ENCODE assay signal across 16 cellular contexts in the genomic region with DNA sequence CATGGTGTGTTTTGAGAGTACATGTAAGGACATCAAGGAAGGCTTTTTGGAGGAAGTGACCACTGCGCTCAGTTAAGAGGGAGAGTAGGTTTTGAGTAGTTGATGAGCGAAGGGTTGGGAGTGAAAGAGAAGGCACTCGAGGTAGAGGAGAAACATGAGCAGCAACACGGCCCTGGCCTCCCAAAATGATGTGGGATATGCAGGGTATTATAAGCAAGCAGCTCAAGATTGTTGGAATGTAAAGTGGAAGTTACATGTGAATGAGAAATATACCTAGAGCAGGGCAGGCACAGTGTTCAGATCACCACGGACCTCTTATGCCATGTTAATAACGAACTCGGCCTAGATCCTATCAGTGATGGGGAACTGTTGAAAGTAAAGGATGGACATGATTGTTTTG. TPM values are rescaled to one million over a fixed set of nuclear protein-coding genes. Genes with fewer than 3 reads are reported as not detected.
DNase-seq lines count a peak whose midpoint lies in the region; ATAC-seq and TF ChIP-seq lines count a peak whose summit lies in the region.
"Had no signal": no experiment of that assay in that cellular context is flagged by ENCODE, and none has a peak within 500 bp of the region (broad histone marks: within the 10 kb centered on the region; RNA-seq: fewer than 3 reads in every experiment).

No MANE protein-coding gene starts in this region.

- no peaks in the 10 kb centered on the region for H3K9me3 ChIP-seq in neutrophil

- peaks cover 22% of the 10 kb centered on the region for H3K36me3 Mint-ChIP-seq in activated CD4-positive, alpha-beta T cell treated with anti-CD3 and anti-CD28 coated beads, Interleukin-2, amount 10 ng/mL, durations not matched to agents 24 days and 14 days (ENCODE audit: low read depth)
- peaks cover 13% of the 10 kb centered on the region for H3K36me3 Mint-ChIP-seq in IgD-negative memory B cell
- H3K36me3 Mint-ChIP-seq in activated T-helper 2 cell treated with anti-CD3 and anti-CD28 coated beads, Interferon-gamma antibody, Interleukin-2, Interleukin-4, amounts not matched to agents 10 μg/mL and 5 μg/mL and 100 μg/mL, durations not matched to agents 14 hours and 24 hours and 36 hours (ENCODE audit: low read depth), result peaks cover 22% of the 10 kb centered on the region
- H3K36me3 Mint-ChIP-seq: brain had no signal

- peaks cover 52 to 70% of the 10 kb centered on the region in 2 experiments for H3K4me1 ChIP-seq in neutrophil (ENCODE audit: control insufficient read depth in 1 of 2, insufficient read depth in 1 of 2, low read depth in 1 of 2, low read length in 1 of 2)

- H3K27me3 Mint-ChIP-seq in activated CD4-positive, alpha-beta T cell treated with anti-CD3 and anti-CD28 coated beads, Interleukin-2, amount 10 ng/mL, durations not matched to agents 24 days and 14 days, result no peaks in the 10 kb centered on the region
- H3K27me3 Mint-ChIP-seq in IgD-negative memory B cell, result no peaks in the 10 kb centered on the region
- no peaks in the 10 kb centered on the region for H3K27me3 Mint-ChIP-seq in activated T-helper 2 cell treated with anti-CD3 and anti-CD28 coated beads, Interferon-gamma antibody, Interleukin-2, Interleukin-4, amounts not matched to agents 10 μg/mL and 5 μg/mL and 100 μg/mL, durations not matched to agents 14 hours and 24 hours and 36 hours (ENCODE audit: low read depth)
- H3K27me3 Mint-ChIP-seq: brain had no signal

- DNase-seq in activated CD4-positive, alpha-beta T cell treated with anti-CD3 and anti-CD28 coated beads, Interleukin-2, amount 10 ng/mL, durations not matched to agents 24 days and 14 days, result peak; percentile 63
- DNase-seq in activated CD4-positive, alpha-beta T cell treated with anti-CD3 and anti-CD28 coated beads for 4 hours, result no peak
- no peak for DNase-seq in activated T-helper 2 cell treated with anti-CD3 and anti-CD28 coated beads, Interferon-gamma antibody, Interleukin-2, Interleukin-4, amounts not matched to agents 10 μg/mL and 5 μg/mL and 100 μg/mL, durations not matched to agents 14 hours and 24 hours and 36 hours (ENCODE audit: low spot score)
- DNase-seq in NCI-H2107 (lab: John Stamatoyannopoulos, UW) (no peak), AG20443 (ENCODE audit: low spot score) (no peak)
- DNase-seq: left colon; NCI-H1694; NCI-H510A treated with DMSO at 0.1 percent for 48 hours; stimulated activated CD4-positive, alpha-beta T cell treated with anti-CD3 and anti-CD28 coated beads, Interleukin-12 subunit alpha, Interleukin-12 subunit beta, amount 100 ng/mL, for 4 hours had no signal

- peak overlapping the region; percentile 68 for H3K27ac Mint-ChIP-seq in activated CD4-positive, alpha-beta T cell treated with anti-CD3 and anti-CD28 coated beads, Interleukin-2, amount 10 ng/mL, durations not matched to agents 24 days and 14 days
- H3K27ac Mint-ChIP-seq in IgD-negative memory B cell, result peak overlapping the region; percentile 55 to 86 (median 82)
- peak overlapping the region; percentile 58 for H3K27ac Mint-ChIP-seq in activated T-helper 2 cell treated with anti-CD3 and anti-CD28 coated beads, Interferon-gamma antibody, Interleukin-2, Interleukin-4, amounts not matched to agents 10 μg/mL and 5 μg/mL and 100 μg/mL, durations not matched to agents 14 hours and 24 hours and 36 hours
- H3K27ac Mint-ChIP-seq: brain, progenitor cell of endocrine pancreas had no signal

- peaks cover 3% of the 10 kb centered on the region for H3K9me3 Mint-ChIP-seq in activated CD4-positive, alpha-beta T cell treated with anti-CD3 and anti-CD28 coated beads, Interleukin-2, amount 10 ng/mL, durations not matched to agents 24 days and 14 days
- no peaks in the 10 kb centered on the region for H3K9me3 Mint-ChIP-seq in IgD-negative memory B cell
- H3K9me3 Mint-ChIP-seq in activated T-helper 2 cell treated with anti-CD3 and anti-CD28 coated beads, Interferon-gamma antibody, Interleukin-2, Interleukin-4, amounts not matched to agents 10 μg/mL and 5 μg/mL and 100 μg/mL, durations not matched to agents 14 hours and 24 hours and 36 hours, result no peaks in the 10 kb centered on the region
- H3K9me3 Mint-ChIP-seq: brain had no signal

- intact Hi-C loops in activated CD4-positive, alpha-beta T cell treated with anti-CD3 and anti-CD28 coated beads, Interleukin-2, amount 10 ng/mL, durations not matched to agents 24 days and 14 days (cut with micrococcal nuclease), result loop anchor here (5.0 to 10.0 kb wide), 2 partner anchors 34 to 581 kb away; no protein-coding TSS in a partner anchor
- intact Hi-C loops in activated T-helper 2 cell treated with anti-CD3 and anti-CD28 coated beads, Interferon-gamma antibody, Interleukin-2, Interleukin-4, amounts not matched to agents 10 μg/mL and 5 μg/mL and 100 μg/mL, durations not matched to agents 14 hours and 24 hours and 36 hours (cut with micrococcal nuclease), result loop anchor here (5.0 kb wide), 2 partner anchors 576 to 919 kb away; partner anchors contain the start of gene STRAP

- H3K4me3 Mint-ChIP-seq in activated CD4-positive, alpha-beta T cell treated with anti-CD3 and anti-CD28 coated beads, Interleukin-2, amount 10 ng/mL, durations not matched to agents 24 days and 14 days, result peak overlapping the region; percentile 31
- H3K4me3 Mint-ChIP-seq in IgD-negative memory B cell, result peak overlapping the region in 1 of 4 donors; percentile 11
- H3K4me3 Mint-ChIP-seq in activated T-helper 2 cell treated with anti-CD3 and anti-CD28 coated beads, Interferon-gamma antibody, Interleukin-2, Interleukin-4, amounts not matched to agents 10 μg/mL and 5 μg/mL and 100 μg/mL, durations not matched to agents 14 hours and 24 hours and 36 hours (ENCODE audit: low read depth), result peak overlapping the region; percentile 3
- H3K4me3 Mint-ChIP-seq: brain had no signal

- no peak overlapping the region for H3K4me3 ChIP-seq in neutrophil (ENCODE audit: low read depth in 1 of 2, low read length in 1 of 2)

- H3K27ac ChIP-seq in neutrophil, result peak overlapping the region; percentile 95

- ATAC-seq in GM18520 (IDR thresholded peaks at IDR 0.05; ENCODE audit: unreplicated experiment), result no peak
- ATAC-seq: activated CD4-positive, CD25-positive, alpha-beta regulatory T cell treated with anti-CD3 and anti-CD28 coated beads, Interleukin-2, amount 50 U/mL, for 24 hours; left colon had no signal

- H3K36me3 ChIP-seq in neutrophil, result peaks cover under 1% of the 10 kb centered on the region

- no peaks in the 10 kb centered on the region for H3K27me3 ChIP-seq in neutrophil

- no peak for TF ChIP-seq CTCF in neutrophil (IDR thresholded peaks at IDR 0.05)

- H3K4me1 Mint-ChIP-seq in activated CD4-positive, alpha-beta T cell treated with anti-CD3 and anti-CD28 coated beads, Interleukin-2, amount 10 ng/mL, durations not matched to agents 24 days and 14 days, result peaks cover 37% of the 10 kb centered on the region
- peaks cover 19 to 34% (median 25%) of the 10 kb centered on the region in 3 donors for H3K4me1 Mint-ChIP-seq in IgD-negative memory B cell
- H3K4me1 Mint-ChIP-seq in activated T-helper 2 cell treated with anti-CD3 and anti-CD28 coated beads, Interferon-gamma antibody, Interleukin-2, Interleukin-4, amounts not matched to agents 10 μg/mL and 5 μg/mL and 100 μg/mL, durations not matched to agents 14 hours and 24 hours and 36 hours (ENCODE audit: low read depth), result peaks cover 37% of the 10 kb centered on the region

RNA-seq across cellular contexts. Expression of gene ARHGDIB, which starts 2.1 kb away (rescaled TPM):
- total RNA-seq in activated CD4-positive, alpha-beta T cell treated with anti-CD3 and anti-CD28 coated beads, Interleukin-2, amount 10 ng/mL, durations not matched to agents 24 days and 14 days, result 452 TPM in 2 replicates
- 2,289 TPM for polyA plus RNA-seq in IgD-negative memory B cell
- total RNA-seq in activated T-helper 2 cell treated with anti-CD3 and anti-CD28 coated beads, Interferon-gamma antibody, Interleukin-2, Interleukin-4, amounts not matched to agents 10 μg/mL and 5 μg/mL and 100 μg/mL, durations not matched to agents 14 hours and 24 hours and 36 hours, result 535 and 561 TPM in 2 replicates

RNA-seq across cellular contexts. Expression of gene PDE6H, which starts 9.3 kb away (rescaled TPM):
- total RNA-seq in activated CD4-positive, alpha-beta T cell treated with anti-CD3 and anti-CD28 coated beads, Interleukin-2, amount 10 ng/mL, durations not matched to agents 24 days and 14 days, result not detected in 2 replicates
- polyA plus RNA-seq in IgD-negative memory B cell, result not detected
- total RNA-seq in activated T-helper 2 cell treated with anti-CD3 and anti-CD28 coated beads, Interferon-gamma antibody, Interleukin-2, Interleukin-4, amounts not matched to agents 10 μg/mL and 5 μg/mL and 100 μg/mL, durations not matched to agents 14 hours and 24 hours and 36 hours, result not detected in 2 replicates
- total RNA-seq: left colon, LHCN-M2, progenitor cell of endocrine pancreas had no signal

RNA-seq across cellular contexts. Expression of gene ERP27, which starts 25.2 kb away (rescaled TPM):
- 1.5 and 1.8 TPM in 2 replicates for total RNA-seq in activated CD4-positive, alpha-beta T cell treated with anti-CD3 and anti-CD28 coated beads, Interleukin-2, amount 10 ng/mL, durations not matched to agents 24 days and 14 days
- polyA plus RNA-seq in IgD-negative memory B cell, result 1.9 TPM
- total RNA-seq in activated T-helper 2 cell treated with anti-CD3 and anti-CD28 coated beads, Interferon-gamma antibody, Interleukin-2, Interleukin-4, amounts not matched to agents 10 μg/mL and 5 μg/mL and 100 μg/mL, durations not matched to agents 14 hours and 24 hours and 36 hours, result 3.2 and 4.7 TPM in 2 replicates
- total RNA-seq: LHCN-M2 had no signal
